Comparison of ENCODE assay signal across 8 cellular contexts in the genomic region with DNA sequence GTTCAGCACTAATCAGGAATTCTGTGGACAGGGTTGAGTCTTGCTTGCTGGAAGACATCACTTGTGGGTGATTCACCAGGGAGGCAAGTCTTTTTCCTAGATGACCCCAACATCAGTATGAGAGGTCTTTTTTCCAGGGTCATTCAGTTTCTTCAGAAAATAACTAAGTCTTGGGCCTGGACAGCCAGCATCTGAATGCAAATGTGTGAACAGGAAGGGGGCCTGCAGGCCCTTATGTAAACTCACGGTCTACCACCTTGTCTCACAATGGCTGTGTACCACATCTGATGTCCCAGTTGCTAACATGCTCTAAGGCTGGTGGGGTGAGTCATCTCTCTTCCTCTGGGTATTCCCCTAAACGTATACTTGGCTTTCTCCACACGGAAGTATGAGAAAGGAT.
DNase-seq lines count a peak whose midpoint lies in the region; ATAC-seq and TF ChIP-seq lines count a peak whose summit lies in the region.

No MANE protein-coding gene starts in this region.

- intact Hi-C loops in stomach (cut with DNase I; ENCODE audit: low total_unique reads) = no loop called here

- H4K20me1 ChIP-seq in Karpas-422 (ENCODE audit: insufficient read depth, low read depth, low read length) = no peaks in the 10 kb centered on the region

- no peak overlapping the region for H3K4me3 ChIP-seq in GM12865 (ENCODE audit: low read depth, low read length)
- H3K4me3 ChIP-seq in HFF-Myc (replicated peaks; ENCODE audit: low read depth, low read length) = no peak overlapping the region
- H3K4me3 ChIP-seq in trophoblast cell (ENCODE audit: low read depth, low read length) = no peak overlapping the region
- H3K4me3 ChIP-seq in Karpas-422 (ENCODE audit: low read length) = no peak overlapping the region
- H3K4me3 ChIP-seq in stomach = no peak overlapping the region

- no peak overlapping the region for H3K4me3 Mint-ChIP-seq in activated naive CD8-positive, alpha-beta T cell treated with anti-CD3 and anti-CD28 coated beads, Interleukin-2, amount 50 U/mL, for 24 hours

- no peaks in the 10 kb centered on the region for H3K79me1 ChIP-seq in trophoblast cell (ENCODE audit: low read length)

- peaks cover 12% of the 10 kb centered on the region for H3K4me1 Mint-ChIP-seq in activated naive CD8-positive, alpha-beta T cell treated with anti-CD3 and anti-CD28 coated beads, Interleukin-2, amount 50 U/mL, for 24 hours

- H3K27me3 Mint-ChIP-seq in activated naive CD8-positive, alpha-beta T cell treated with anti-CD3 and anti-CD28 coated beads, Interleukin-2, amount 50 U/mL, for 24 hours = no peaks in the 10 kb centered on the region

- H3K79me2 ChIP-seq in trophoblast cell (ENCODE audit: control insufficient read depth, insufficient read depth, low read length, poor library complexity) (no peaks in the 10 kb centered on the region), Karpas-422 (ENCODE audit: low read length) (0 out of 2 replicates have a peak, but pooled peaks cover 3% of the 10 kb centered on the region)

- no peaks in the 10 kb centered on the region for H3K27me3 ChIP-seq in trophoblast cell (ENCODE audit: insufficient read depth, low read length)
- H3K27me3 ChIP-seq in Karpas-422 (ENCODE audit: low read length) = no peaks in the 10 kb centered on the region
- H3K27me3 ChIP-seq in stomach = no peaks in the 10 kb centered on the region

- no peak for TF ChIP-seq CTCF in GM12865 (IDR thresholded peaks at IDR 0.05; ENCODE audit: insufficient read depth, low read depth, low read length, missing control alignments)
- no peak for TF ChIP-seq CTCF in HFF-Myc (IDR thresholded peaks at IDR 0.05; ENCODE audit: low read depth, low read length, missing control alignments)
- no peak for TF ChIP-seq CTCF in stomach (IDR thresholded peaks at IDR 0.05)

- no peak overlapping the region for H2BK120ac ChIP-seq in trophoblast cell (ENCODE audit: insufficient read depth, low read length, poor library complexity)

- in situ Hi-C loops in G401 (cut with HindIII; ENCODE audit: low sequenced_read_pairs) = no loop called here

- H2AK5ac ChIP-seq in trophoblast cell (ENCODE audit: low read length) = no peak overlapping the region

- H4K12ac ChIP-seq in trophoblast cell (ENCODE audit: low read depth, low read length) = no peak overlapping the region

- H3K14ac ChIP-seq in trophoblast cell (ENCODE audit: low read length) = no peak overlapping the region

- H3K9ac ChIP-seq in trophoblast cell (ENCODE audit: low read length) = no peak overlapping the region
- H3K9ac ChIP-seq in Karpas-422 (ENCODE audit: low read length) = no peak overlapping the region

- DNase-seq in GM12865 (ENCODE audit: low read depth) (peak; percentile 95), HFF-Myc (ENCODE audit: extremely low read depth, low read depth) (peak; percentile 56), trophoblast cell (peak; percentile 31 to 42), Karpas-422 (no peak), G401 (ENCODE audit: low spot score) (no peak), stomach (no peak)
- DNase-seq in activated naive CD8-positive, alpha-beta T cell treated with anti-CD3 and anti-CD28 coated beads, Interleukin-2, amount 50 U/mL, for 24 hours = peak; percentile 43

- no peak overlapping the region for H3K23ac ChIP-seq in trophoblast cell (ENCODE audit: low read length)

- peaks cover 19% of the 10 kb centered on the region for H3K36me3 Mint-ChIP-seq in activated naive CD8-positive, alpha-beta T cell treated with anti-CD3 and anti-CD28 coated beads, Interleukin-2, amount 50 U/mL, for 24 hours (ENCODE audit: low read depth)

- no peak overlapping the region for H3K27ac ChIP-seq in trophoblast cell (ENCODE audit: low read depth, low read length)
- no peak overlapping the region for H3K27ac ChIP-seq in Karpas-422 (ENCODE audit: low read length)
- no peak overlapping the region for H3K27ac ChIP-seq in stomach

- no CpG with 5 or more reads among the region's 3 CpGs for WGBS in trophoblast cell (ENCODE audit: extremely low coverage, insufficient coverage, insufficient read length)
- WGBS in stomach, 5 donors = 45 to 61% (median 52%) methylated on average over 3 of the region's 3 CpGs

- H3K4me1 ChIP-seq in trophoblast cell (ENCODE audit: control insufficient read depth in 1 of 2, insufficient read depth in 2 of 2, low read length in 2 of 2) (peaks cover 0 to 2% of the 10 kb centered on the region in 2 experiments), Karpas-422 (ENCODE audit: low read length) (no peaks in the 10 kb centered on the region), stomach (peaks cover 0 to 33% (median 10%) of the 10 kb centered on the region in 4 donors)

- peak; percentile 100 for ATAC-seq in activated naive CD8-positive, alpha-beta T cell treated with anti-CD3 and anti-CD28 coated beads, Interleukin-2, amount 50 U/mL, for 24 hours

- no peaks in the 10 kb centered on the region for H3K9me3 ChIP-seq in trophoblast cell (ENCODE audit: insufficient read depth, low read depth, low read length)
- H3K9me3 ChIP-seq in Karpas-422 (ENCODE audit: low read length) = no peaks in the 10 kb centered on the region
- no peaks in the 10 kb centered on the region for H3K9me3 ChIP-seq in stomach

- no peak overlapping the region for H3K4me2 ChIP-seq in trophoblast cell (ENCODE audit: low read length)
- no peak overlapping the region for H3K4me2 ChIP-seq in Karpas-422 (ENCODE audit: low read depth, low read length, poor library complexity, severe bottlenecking)

- no peak overlapping the region for H2AFZ ChIP-seq in trophoblast cell (ENCODE audit: insufficient read depth, low read length, poor library complexity)
- H2AFZ ChIP-seq in Karpas-422 (ENCODE audit: low read length) = no peak overlapping the region

- H3K18ac ChIP-seq in trophoblast cell (ENCODE audit: low read length) = no peak overlapping the region

- H3K9me2 ChIP-seq in Karpas-422 (replicated peaks; ENCODE audit: insufficient read depth, low read length) = no peaks in the 10 kb centered on the region

- no peak overlapping the region for H4K91ac ChIP-seq in trophoblast cell (ENCODE audit: low read depth, low read length)

- no peaks in the 10 kb centered on the region for H3K9me3 Mint-ChIP-seq in activated naive CD8-positive, alpha-beta T cell treated with anti-CD3 and anti-CD28 coated beads, Interleukin-2, amount 50 U/mL, for 24 hours

- no peak overlapping the region for H3K4ac ChIP-seq in trophoblast cell (ENCODE audit: low read depth, low read length)

- H4K8ac ChIP-seq in trophoblast cell (ENCODE audit: low read depth, low read length) = no peak overlapping the region

- H3K36me3 ChIP-seq in trophoblast cell (ENCODE audit: control insufficient read depth in 1 of 2, insufficient read depth in 2 of 2, low read length in 2 of 2) (peaks cover 3 to 6% of the 10 kb centered on the region in 2 experiments), Karpas-422 (ENCODE audit: insufficient read depth, low read length) (peaks cover under 1% of the 10 kb centered on the region; the same call in 1 of the 2 replicates), stomach (peaks cover 7 to 53% (median 47%) of the 10 kb centered on the region in 4 donors)

- TF ChIP-seq EP300 in stomach (IDR thresholded peaks at IDR 0.05) = no peak

- H3K27ac Mint-ChIP-seq in activated naive CD8-positive, alpha-beta T cell treated with anti-CD3 and anti-CD28 coated beads, Interleukin-2, amount 50 U/mL, for 24 hours = peak overlapping the region; percentile 84

- no peak for TF ChIP-seq POLR2A in stomach (IDR thresholded peaks at IDR 0.05)

- H2BK5ac ChIP-seq in trophoblast cell (ENCODE audit: low read depth, low read length, poor library complexity) = no peak overlapping the region

- no peak overlapping the region for H2BK12ac ChIP-seq in trophoblast cell (ENCODE audit: low read length)

TF ChIP-seq in PFSK-1, 5 proteins besides CTCF, POLR2A, EP300 and RAD21:
- TF ChIP-seq FOXP2 (optimal IDR thresholded peaks at IDR 0.05; ENCODE audit: borderline replicate concordance, extremely low read depth, extremely low read length, insufficient read depth) (peak; percentile 23), TAF1 (IDR thresholded peaks at IDR 0.05; ENCODE audit: borderline replicate concordance, insufficient read depth, low read length) (no peak)

Comparison
In these comparisons a context has a peak if more than half of its experiments do, and no peak if none do; other contexts are left out.
1. DNase-seq: peak in GM12865 (single experiment), HFF-Myc (single experiment), activated naive CD8-positive, alpha-beta T cell treated with anti-CD3 and anti-CD28 coated beads, Interleukin-2, amount 50 U/mL, for 24 hours (single experiment) and trophoblast cell (2 of 2); none in Karpas-422 (single experiment), G401 (single experiment) and stomach (single experiment).